9 cellular contexts compared by ENCODE assay signal in genomic region chr11:112004389-112004788, GRCh38. TPM values are rescaled to one million over a fixed set of nuclear protein-coding genes. Genes with fewer than 3 reads are reported as not detected.
A peak's percentile ranks its signal among the peaks of the same experiment; 100 is the strongest.
DNase-seq lines count a peak whose midpoint lies in the region; ATAC-seq, FAIRE-seq and TF ChIP-seq lines count a peak whose summit lies in the region.
"Had no signal": no experiment of that assay in that cellular context is flagged by ENCODE, and none has a peak within 500 bp of the region (broad histone marks: within the 10 kb centered on the region; RNA-seq: fewer than 3 reads in every experiment).

No MANE protein-coding gene starts in this region.

- no peak for FAIRE-seq in GM19239 (lab: Jason Lieb, UNC)

- CTCF ChIA-PET in activated CD8-positive, alpha-beta T cell treated with anti-CD3 and anti-CD28 coated beads for 36 hours (lab: Charles Lee) = interaction anchor here (0.6 to 1.5 kb wide), 6 partner anchors 12 to 110 kb away, joined by 3 to 4 read pairs (median 4); no protein-coding TSS in a partner anchor

- DNase-seq in D341Med (ENCODE audit: low spot score) (peak; percentile 49), GM19239 (ENCODE audit: insufficient read length, low spot score) (peak; percentile 39), osteoblast (ENCODE audit: insufficient read length, low spot score, missing footprints) (no peak), ureter (ENCODE audit: low spot score) (no peak), NCI-H1105 treated with DMSO at 0.1 percent for 48 hours (lab: John Stamatoyannopoulos, UW) (no peak), immature natural killer cell (no peak)
- DNase-seq in activated CD8-positive, alpha-beta T cell treated with anti-CD3 and anti-CD28 coated beads for 36 hours = peak; percentile 42

- TF ChIP-seq CTCF in activated CD8-positive, alpha-beta T cell treated with anti-CD3 and anti-CD28 coated beads for 36 hours (IDR thresholded peaks at IDR 0.05) = no peak
- TF ChIP-seq CTCF in osteoblast (IDR thresholded peaks at IDR 0.05; ENCODE audit: extremely low read depth, low read depth, low read length) = peak; percentile 46

- POLR2A ChIA-PET in activated CD8-positive, alpha-beta T cell treated with anti-CD3 and anti-CD28 coated beads for 36 hours (lab: Charles Lee) = no interaction called here

- no peaks in the 10 kb centered on the region for H3K4me1 ChIP-seq in osteoblast (ENCODE audit: insufficient read depth, low read length)

- no peaks in the 10 kb centered on the region for H3K9me3 ChIP-seq in osteoblast (ENCODE audit: low read depth, low read length)

- intact Hi-C loops in activated CD8-positive, alpha-beta T cell treated with anti-CD3 and anti-CD28 coated beads for 36 hours (cut with micrococcal nuclease) = no loop called here

- no peak overlapping the region for H3K27ac Mint-ChIP-seq in activated CD8-positive, alpha-beta T cell treated with anti-CD3 and anti-CD28 coated beads for 36 hours
- H3K27ac Mint-ChIP-seq in immature natural killer cell = peak overlapping the region in 1 of 6 donors; percentile 2
- H3K27ac Mint-ChIP-seq: IgD-negative memory B cell had no signal

- H3K4me2 ChIP-seq in osteoblast (ENCODE audit: insufficient read depth, low read length) = no peak overlapping the region

- H3K4me3 ChIP-seq in osteoblast (ENCODE audit: insufficient read depth, low read length) = no peak overlapping the region

- H3K4me1 Mint-ChIP-seq in activated CD8-positive, alpha-beta T cell treated with anti-CD3 and anti-CD28 coated beads for 36 hours (ENCODE audit: low read depth) = no peaks in the 10 kb centered on the region
- no peaks in the 10 kb centered on the region for H3K4me1 Mint-ChIP-seq in immature natural killer cell

- no peak overlapping the region for H3K27ac ChIP-seq in osteoblast (ENCODE audit: low read depth, low read length)

- no peaks in the 10 kb centered on the region for H3K36me3 Mint-ChIP-seq in activated CD8-positive, alpha-beta T cell treated with anti-CD3 and anti-CD28 coated beads for 36 hours (ENCODE audit: low read depth)
- H3K36me3 Mint-ChIP-seq in immature natural killer cell = peaks cover 0 to 4% (median 0%) of the 10 kb centered on the region in 3 donors
- H3K36me3 Mint-ChIP-seq: IgD-negative memory B cell had no signal

- no peaks in the 10 kb centered on the region for H3K27me3 ChIP-seq in osteoblast (ENCODE audit: insufficient read depth, low read length)

- no peaks in the 10 kb centered on the region for H4K20me1 ChIP-seq in osteoblast (ENCODE audit: insufficient read depth, low read length)

- no peaks in the 10 kb centered on the region for H3K79me2 ChIP-seq in osteoblast (ENCODE audit: insufficient read depth, low read length)

- H3K9me3 Mint-ChIP-seq in activated CD8-positive, alpha-beta T cell treated with anti-CD3 and anti-CD28 coated beads for 36 hours = no peaks in the 10 kb centered on the region
- peaks cover 0 to 4% (median 0%) of the 10 kb centered on the region in 6 donors for H3K9me3 Mint-ChIP-seq in immature natural killer cell

- H3K4me3 Mint-ChIP-seq in activated CD8-positive, alpha-beta T cell treated with anti-CD3 and anti-CD28 coated beads for 36 hours = no peak overlapping the region
- no peak overlapping the region for H3K4me3 Mint-ChIP-seq in immature natural killer cell
- H3K4me3 Mint-ChIP-seq: IgD-negative memory B cell had no signal

- H3K27me3 Mint-ChIP-seq in activated CD8-positive, alpha-beta T cell treated with anti-CD3 and anti-CD28 coated beads for 36 hours = no peaks in the 10 kb centered on the region
- peaks cover 8 to 14% (median 10%) of the 10 kb centered on the region in 3 donors for H3K27me3 Mint-ChIP-seq in immature natural killer cell (ENCODE audit: low read depth in 3 of 3)

- peaks cover 7% of the 10 kb centered on the region for H3K36me3 ChIP-seq in osteoblast (ENCODE audit: insufficient read depth, low read length)

- ATAC-seq in HG03175 (IDR thresholded peaks at IDR 0.05; ENCODE audit: unreplicated experiment) = peak; percentile 92
- ATAC-seq in activated CD8-positive, alpha-beta T cell treated with anti-CD3 and anti-CD28 coated beads for 36 hours = peak; percentile 81

- no peak overlapping the region for H2AFZ ChIP-seq in osteoblast (ENCODE audit: low read length)

RNA-seq across cellular contexts. Expression of gene DLAT, which starts 20.8 kb away (rescaled TPM):
- 10 to 100 TPM; 50.3 to 51.4 TPM for total RNA-seq in activated CD8-positive, alpha-beta T cell treated with anti-CD3 and anti-CD28 coated beads for 36 hours
- 35.7 and 36.6 TPM in 2 replicates for total RNA-seq in osteoblast
- 35.6 TPM for total RNA-seq in ureter
- polyA plus RNA-seq in immature natural killer cell = 10 to 100 TPM; 13.6 to 21.5 (median 20.7) TPM

Comparison
In these comparisons a context has a peak if more than half of its experiments do, and no peak if none do; other contexts are left out.
1. DNase-seq: peak in D341Med (single experiment), GM19239 (single experiment) and activated CD8-positive, alpha-beta T cell treated with anti-CD3 and anti-CD28 coated beads for 36 hours (single experiment); none in osteoblast (single experiment), ureter (single experiment), NCI-H1105 treated with DMSO at 0.1 percent for 48 hours (single experiment) and immature natural killer cell (0 of 3).